ENCODE assay signal across 1 cellular context in genomic region chr1:226626577-226626956, GRCh38.
A peak's percentile ranks its signal among the peaks of the same experiment; 100 is the strongest.
TF ChIP-seq lines count a peak whose summit lies in the region.

No MANE protein-coding gene starts in this region.

TF ChIP-seq in HEK293, 187 proteins besides CTCF, POLR2A, EP300 and RAD21 (continued from another document):
- TF ChIP-seq PRDM2 (tag by site-specific recombination; IDR thresholded peaks at IDR 0.05; ENCODE audit: borderline replicate concordance) (no peak), ZNF548 (tag by site-specific recombination; IDR thresholded peaks at IDR 0.05) (no peak), ZBTB44 (tag by site-specific recombination; IDR thresholded peaks at IDR 0.05) (peak; percentile 23; the same call in 1 of the 2 replicates), SCRT1 (tag by site-specific recombination; IDR thresholded peaks at IDR 0.05; ENCODE audit: borderline replicate concordance) (no peak), ZNF660 (tag by site-specific recombination; IDR thresholded peaks at IDR 0.05) (peak; percentile 90), ZNF146 (tag by site-specific recombination; IDR thresholded peaks at IDR 0.05) (no peak), ZNF391 (tag by site-specific recombination; IDR thresholded peaks at IDR 0.05; ENCODE audit: borderline replicate concordance, low read depth) (no peak), ZNF16 (tag by site-specific recombination; IDR thresholded peaks at IDR 0.05; ENCODE audit: low read depth) (no peak), ZNF302 (tag by site-specific recombination; IDR thresholded peaks at IDR 0.05; ENCODE audit: low read depth) (no peak), ZNF677 (tag by site-specific recombination; IDR thresholded peaks at IDR 0.05) (no peak), OSR2 (tag by site-specific recombination; IDR thresholded peaks at IDR 0.05) (no peak), ZNF707 (tag by site-specific recombination; IDR thresholded peaks at IDR 0.05) (no peak), ZNF211 (tag by site-specific recombination; IDR thresholded peaks at IDR 0.05; ENCODE audit: low read depth) (no peak), ZNF223 (tag by site-specific recombination; IDR thresholded peaks at IDR 0.05) (no peak), ZBTB10 (tag by site-specific recombination; IDR thresholded peaks at IDR 0.05) (no peak), ZNF114 (tag by site-specific recombination; IDR thresholded peaks at IDR 0.05) (no peak), ZNF394 (tag by site-specific recombination; IDR thresholded peaks at IDR 0.05; ENCODE audit: borderline replicate concordance) (no peak; the same call in 1 of the 2 replicates)
